Comparison of ENCODE assay signal across 8 cellular contexts in genomic region chr1:23980725-23981063, GRCh38. TPM values are rescaled to one million over a fixed set of nuclear protein-coding genes. Genes with fewer than 3 reads are reported as not detected.
DNase-seq lines count a peak whose midpoint lies in the region; ATAC-seq, FAIRE-seq and TF ChIP-seq lines count a peak whose summit lies in the region.

No MANE protein-coding gene starts in this region.

- peak overlapping the region; percentile 100 for H3K4me3 ChIP-seq in ACC112 (ENCODE audit: low read depth, low read length)
- H3K4me3 ChIP-seq in HepG2 (replicated peaks in 1 of 3; ENCODE audit: insufficient read depth in 1 of 3, low read depth in 2 of 3, low read length in 3 of 3): peak overlapping the region in 2 of 3 experiments; percentile 4 to 93; a peak in 3 of 6 replicates

- in situ Hi-C loops in HepG2 (cut with HindIII; ENCODE audit: extremely low pct_ligation_motif_present, low pct_unique_long_range_greater_than_20kb): no loop called here

- POLR2A ChIA-PET in T-cell (lab: Charles Lee): interaction anchor here in 1 of 2 donors (0.6 kb wide), 2 partner anchors 17 to 156 kb away, joined by 3 read pairs; no protein-coding TSS in a partner anchor
- POLR2A ChIA-PET in HepG2 (lab: Yijun Ruan, JAX): interaction anchor here (0.6 to 2.6 kb wide), 12 partner anchors 13 to 203 kb away, joined by 3 to 35 read pairs (median 5); partner anchors contain the start of genes PITHD1 and PNRC2

- peaks cover 46% of the 10 kb centered on the region for H3K4me1 ChIP-seq in ACC112 (ENCODE audit: control insufficient read depth, insufficient read depth, low read length, unreplicated experiment)
- H3K4me1 ChIP-seq in HepG2 (ENCODE audit: insufficient read depth, low read length): peaks cover 56% of the 10 kb centered on the region

- TF ChIP-seq EP300 in HepG2 (IDR thresholded peaks at IDR 0.05; ENCODE audit: low read depth in 2 of 2, low read length in 2 of 2): no peak
- TF ChIP-seq EP300 in HepG2 (CRISPR knock-in tag; IDR thresholded peaks at IDR 0.05; ENCODE audit: borderline replicate concordance): no peak

- H3K27ac ChIP-seq in ACC112 (ENCODE audit: low read depth, low read length) (peak overlapping the region; percentile 94), HepG2 (ENCODE audit: extremely low read length, insufficient read depth, low read length) (peak overlapping the region; percentile 98)

- CTCF ChIA-PET in T-cell (lab: Charles Lee): interaction anchor here in 1 of 2 donors (1.3 to 1.8 kb wide), 2 partner anchors 21 to 24 kb away, joined by 4 to 17 read pairs; partner anchors contain the start of gene PNRC2
- CTCF ChIA-PET in HepG2 (lab: Yijun Ruan, JAX; ENCODE audit: low intra/inter-chr PET ratio, low total read pairs): no interaction called here

- peak overlapping the region; percentile 72 for H3K4me2 ChIP-seq in HepG2 (ENCODE audit: low read depth, low read length)

- peaks cover 47 to 50% (median 48%) of the 10 kb centered on the region in 3 donors for H3K4me1 Mint-ChIP-seq in T-cell
- peaks cover 47% of the 10 kb centered on the region for H3K4me1 Mint-ChIP-seq in brain

- H3K79me2 ChIP-seq in ACC112 (ENCODE audit: control insufficient read depth, insufficient read depth, low read length, unreplicated experiment) (peaks cover 45% of the 10 kb centered on the region), HepG2 (ENCODE audit: insufficient read depth, low read length) (peaks cover 45% of the 10 kb centered on the region)

- H3K36me3 Mint-ChIP-seq in T-cell: peaks cover 11% of the 10 kb centered on the region
- peaks cover 31% of the 10 kb centered on the region for H3K36me3 Mint-ChIP-seq in brain

- no peak for FAIRE-seq in HepG2 (lab: Jason Lieb, UNC)

- H3K27me3 ChIP-seq in ACC112 (ENCODE audit: insufficient read depth, low read length) (no peaks in the 10 kb centered on the region), HepG2 (ENCODE audit: control insufficient read depth in 1 of 2, insufficient read depth in 2 of 2, low read length in 2 of 2) (no peaks in the 10 kb centered on the region; a peak in 1 of 5 replicates)

- H4K20me1 ChIP-seq in HepG2 (ENCODE audit: insufficient read depth, low read length): peaks cover 32% of the 10 kb centered on the region

- intact Hi-C loops in HepG2 (cut with micrococcal nuclease; ENCODE audit: unreplicated experiment): loop anchor here (2.0 kb wide), 1 partner anchor 40 kb away; no protein-coding TSS in a partner anchor

- TF ChIP-seq POLR2A in HepG2 (IDR thresholded peaks at IDR 0.05; ENCODE audit: insufficient read depth in 1 of 2, low read depth in 2 of 2, low read length in 2 of 2): no peak

- H3K9me3 Mint-ChIP-seq in T-cell: no peaks in the 10 kb centered on the region
- peaks cover 0 to 4% (median 0%) of the 10 kb centered on the region in 5 experiments for H3K9me3 Mint-ChIP-seq in brain

- H3K27ac Mint-ChIP-seq in T-cell (peak overlapping the region; percentile 96 to 97), brain (peak overlapping the region; percentile 96 to 100 (median 98))

- TF ChIP-seq CTCF in brain (conservative IDR thresholded peaks at IDR 0.05) (no peak), HepG2 (CRISPR knock-in tag; IDR thresholded peaks at IDR 0.05) (no peak)

- peak overlapping the region; percentile 48 for H2AFZ ChIP-seq in ACC112 (ENCODE audit: low read length, unreplicated experiment)
- H2AFZ ChIP-seq in HepG2 (ENCODE audit: low read length): no peak overlapping the region

- peak overlapping the region; percentile 92 to 97 (median 96) for H3K4me3 Mint-ChIP-seq in T-cell
- H3K4me3 Mint-ChIP-seq in brain: peak overlapping the region; percentile 95 to 99 (median 96)

- no peaks in the 10 kb centered on the region for H3K27me3 Mint-ChIP-seq in T-cell
- H3K27me3 Mint-ChIP-seq in brain: peaks cover 7% of the 10 kb centered on the region

- H3K9me3 ChIP-seq in HepG2 (ENCODE audit: low read length): no peaks in the 10 kb centered on the region

- no peak for TF ChIP-seq RAD21 in HepG2 (CRISPR knock-in tag; IDR thresholded peaks at IDR 0.05)

- ATAC-seq in GM18519 (IDR thresholded peaks at IDR 0.05; ENCODE audit: low FRiP score, unreplicated experiment) (peak; percentile 25), T-cell (replicated peaks in 1 of 4) (peak in 3 of 4 experiments; percentile 4 to 24 (median 10)), HepG2 (peak; percentile 9; the same call in 2 of the 3 replicates), HG03342 (IDR thresholded peaks at IDR 0.05; ENCODE audit: unreplicated experiment) (no peak)

- H3K36me3 ChIP-seq in ACC112 (ENCODE audit: insufficient read depth, low read length) (peaks cover 16% of the 10 kb centered on the region), HepG2 (replicated peaks in 1 of 2; ENCODE audit: control insufficient read depth in 1 of 2, insufficient read depth in 2 of 2, low read length in 2 of 2) (peaks cover 3 to 23% of the 10 kb centered on the region in 2 experiments; a peak in 4 of 5 replicates)

- DNase-seq in HT1080 (ENCODE audit: low read depth) (peak; percentile 93), T-cell (peak in 15 of 34 experiments; percentile 4 to 42 (median 13)), HepG2 (ENCODE audit: low spot score) (no peak)
- peak; percentile 16 for DNase-seq in stimulated activated CD8-positive, alpha-beta memory T cell treated with anti-CD3 and anti-CD28 coated beads, Interleukin-12 subunit alpha, Interleukin-12 subunit beta, amount 100 ng/mL, for 4 hours (ENCODE audit: low read depth)

- 75% methylated on average over 7 of the region's 7 CpGs for WGBS in HepG2 (ENCODE audit: low lambda C conversion rate)

- TSS peak; percentile 100 for BruUV-seq in HepG2 (replicated peaks; lab: Mats Ljungman, UMichigan)

- peak overlapping the region; percentile 99 for H3K9ac ChIP-seq in HepG2 (ENCODE audit: insufficient read depth, low read depth, low read length)

TF ChIP-seq in HepG2, 621 proteins besides CTCF, POLR2A, EP300 and RAD21 (continues in another document):
- no peak for TF ChIP-seq ZNF10 (CRISPR knock-in tag; IDR thresholded peaks at IDR 0.05; ENCODE audit: borderline replicate concordance, low read depth)

RNA-seq across cellular contexts. Expression of gene SRSF10, which starts 0.6 kb away (rescaled TPM):
- 85.7 and 113 TPM in 2 replicates for total RNA-seq in HT1080 (2014; rRNA removed; shearing (Covaris generic))
- 87.2 and 108 TPM in 2 replicates for polyA plus RNA-seq in HT1080 (2015; cell fraction: cytosol; rRNA removed)
- 196 and 217 TPM in 2 replicates for polyA plus RNA-seq in HT1080 (2015; cell fraction: nucleus; rRNA removed)
- total RNA-seq in T-cell: 100 to 1,000 TPM; 145 to 240 (median 153) TPM
- polyA plus RNA-seq in brain (ENCODE audit: insufficient read depth, low read depth, low replicate concordance): 38.1 TPM
- total RNA-seq in HepG2 (2016; rRNA removed; fragmentation: Illumina TruSeq; extraction: Trizol): 156 and 186 TPM in 2 replicates
- 14.0 and 16.3 TPM in 2 replicates for total RNA-seq in HepG2 (2016; cell fraction: cytosol; rRNA removed; fragmentation: Illumina TruSeq; extraction: Trizol; ENCODE audit: low read depth)
- total RNA-seq in HepG2 (2016; cell fraction: insoluble cytoplasmic fraction; rRNA removed; fragmentation: Illumina TruSeq; extraction: Trizol): 155 and 183 TPM in 2 replicates
- 44.1 and 51.2 TPM in 2 replicates for total RNA-seq in HepG2 (2016; cell fraction: membrane; rRNA removed; fragmentation: Illumina TruSeq; extraction: Trizol)
- total RNA-seq in HepG2 (2016; cell fraction: nucleus; rRNA removed; fragmentation: Illumina TruSeq; extraction: Trizol): 358 and 375 TPM in 2 replicates
- 98.2 and 126 TPM in 2 replicates for polyA plus RNA-seq in HepG2 (2011; rRNA removed)
- 56.6 and 58.5 TPM in 2 replicates for polyA plus RNA-seq in HepG2 (2011; cell fraction: cytosol; rRNA removed)
- 190 and 202 TPM in 2 replicates for polyA plus RNA-seq in HepG2 (2011; cell fraction: nucleus; rRNA removed)
- polyA plus RNA-seq in HepG2 (2012): 75.4 and 108 TPM in 2 replicates
- 14.3 and 14.6 TPM in 2 replicates for polyA plus RNA-seq in HepG2 (2016; cell fraction: cytosol; fragmentation: Illumina TruSeq; extraction: Trizol; ENCODE audit: low read depth)
- polyA plus RNA-seq in HepG2 (2016; cell fraction: insoluble cytoplasmic fraction; fragmentation: Illumina TruSeq; extraction: Trizol; ENCODE audit: low read depth): 176 and 184 TPM in 2 replicates
- polyA plus RNA-seq in HepG2 (2016; cell fraction: membrane; fragmentation: Illumina TruSeq; extraction: Trizol; ENCODE audit: low read depth): 31.3 and 32.4 TPM in 2 replicates
- 441 and 449 TPM in 2 replicates for polyA plus RNA-seq in HepG2 (2016; cell fraction: nucleus; fragmentation: Illumina TruSeq; extraction: Trizol; ENCODE audit: insufficient read depth, low read depth)
- polyA minus RNA-seq in HepG2 (2011; rRNA and poly(A)+ RNA removed; ENCODE audit: low replicate concordance): 105 and 142 TPM in 2 replicates
- polyA minus RNA-seq in HepG2 (2011; cell fraction: cytosol; rRNA and poly(A)+ RNA removed): 33.1 and 43.0 TPM in 2 replicates
- 554 and 606 TPM in 2 replicates for polyA minus RNA-seq in HepG2 (2011; cell fraction: nucleus; rRNA and poly(A)+ RNA removed)

RNA-seq across cellular contexts. Expression of gene PNRC2, which starts 21.1 kb away (rescaled TPM):
- 65.5 and 326 TPM in 2 replicates for total RNA-seq in HT1080 (2014; rRNA removed; shearing (Covaris generic))
- polyA plus RNA-seq in HT1080 (2015; cell fraction: cytosol; rRNA removed): 87.1 and 100 TPM in 2 replicates
- polyA plus RNA-seq in HT1080 (2015; cell fraction: nucleus; rRNA removed): 90.1 and 90.4 TPM in 2 replicates
- total RNA-seq in T-cell (100 to 1,000 TPM; 135 to 159 (median 139) TPM), HepG2 (2016; rRNA removed; fragmentation: Illumina TruSeq; extraction: Trizol) (97.5 and 159 TPM in 2 replicates)
- polyA plus RNA-seq in brain (ENCODE audit: insufficient read depth, low read depth, low replicate concordance) (41.9 TPM), HepG2 (2011; rRNA removed) (53.3 and 74.9 TPM in 2 replicates)
- total RNA-seq in HepG2 (2016; cell fraction: cytosol; rRNA removed; fragmentation: Illumina TruSeq; extraction: Trizol; ENCODE audit: low read depth): 18.3 and 19.0 TPM in 2 replicates
- total RNA-seq in HepG2 (2016; cell fraction: insoluble cytoplasmic fraction; rRNA removed; fragmentation: Illumina TruSeq; extraction: Trizol): 101 and 179 TPM in 2 replicates
- total RNA-seq in HepG2 (2016; cell fraction: membrane; rRNA removed; fragmentation: Illumina TruSeq; extraction: Trizol): 54.8 and 63.8 TPM in 2 replicates
- 74.0 and 87.3 TPM in 2 replicates for total RNA-seq in HepG2 (2016; cell fraction: nucleus; rRNA removed; fragmentation: Illumina TruSeq; extraction: Trizol)
- 64.3 and 67.0 TPM in 2 replicates for polyA plus RNA-seq in HepG2 (2011; cell fraction: cytosol; rRNA removed)
- 36.2 and 45.0 TPM in 2 replicates for polyA plus RNA-seq in HepG2 (2011; cell fraction: nucleus; rRNA removed)
- 62.0 and 72.8 TPM in 2 replicates for polyA plus RNA-seq in HepG2 (2012)
- 10.2 and 11.9 TPM in 2 replicates for polyA plus RNA-seq in HepG2 (2016; cell fraction: cytosol; fragmentation: Illumina TruSeq; extraction: Trizol; ENCODE audit: low read depth)
- polyA plus RNA-seq in HepG2 (2016; cell fraction: insoluble cytoplasmic fraction; fragmentation: Illumina TruSeq; extraction: Trizol; ENCODE audit: low read depth): 149 and 168 TPM in 2 replicates
- polyA plus RNA-seq in HepG2 (2016; cell fraction: membrane; fragmentation: Illumina TruSeq; extraction: Trizol; ENCODE audit: low read depth): 36.4 and 37.2 TPM in 2 replicates
- polyA plus RNA-seq in HepG2 (2016; cell fraction: nucleus; fragmentation: Illumina TruSeq; extraction: Trizol; ENCODE audit: insufficient read depth, low read depth): 100 and 101 TPM in 2 replicates
- 64.4 and 79.4 TPM in 2 replicates for polyA minus RNA-seq in HepG2 (2011; rRNA and poly(A)+ RNA removed; ENCODE audit: low replicate concordance)
- 46.1 and 65.6 TPM in 2 replicates for polyA minus RNA-seq in HepG2 (2011; cell fraction: cytosol; rRNA and poly(A)+ RNA removed)
- 53.8 and 57.3 TPM in 2 replicates for polyA minus RNA-seq in HepG2 (2011; cell fraction: nucleus; rRNA and poly(A)+ RNA removed)
